9 cellular contexts compared by ENCODE assay signal in the genomic region with DNA sequence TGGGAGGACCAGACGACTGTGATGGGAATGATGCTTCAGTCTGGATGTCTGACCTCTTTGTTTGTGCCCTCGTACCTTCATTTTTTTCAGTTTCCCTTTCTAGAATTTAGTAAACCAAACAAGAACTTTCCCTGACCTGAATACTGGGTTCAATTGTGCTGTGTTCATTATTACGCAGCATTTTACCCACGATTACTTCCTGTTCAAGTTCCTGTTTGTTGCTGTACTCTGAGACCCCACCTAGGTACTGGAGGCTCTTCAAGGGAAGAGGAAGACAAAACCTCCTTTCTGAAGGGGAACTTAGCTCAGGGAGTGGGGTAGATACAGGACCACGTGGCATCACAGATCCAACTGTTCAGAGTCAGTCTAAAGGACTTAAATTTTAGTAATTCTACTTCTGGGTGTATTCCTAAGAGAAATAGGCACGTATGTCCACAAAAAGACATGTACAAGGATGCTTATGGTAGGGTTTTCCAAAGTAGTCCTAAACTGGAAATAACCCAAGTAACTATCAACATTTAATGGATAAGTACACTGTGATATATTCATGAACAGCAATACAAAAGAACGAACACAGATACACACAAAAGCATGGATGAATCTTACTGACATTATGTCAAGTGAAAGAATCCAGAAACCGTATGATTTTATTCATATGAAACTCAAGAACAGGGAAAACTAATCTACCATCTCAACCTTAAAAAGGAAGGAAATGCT. TPM values are rescaled to one million over a fixed set of nuclear protein-coding genes. Genes with fewer than 3 reads are reported as not detected.
A peak's percentile ranks its signal among the peaks of the same experiment; 100 is the strongest.
DNase-seq lines count a peak whose midpoint lies in the region; ATAC-seq lines count a peak whose summit lies in the region.
"Had no signal": no experiment of that assay in that cellular context is flagged by ENCODE, and none has a peak within 500 bp of the region (broad histone marks: within the 10 kb centered on the region; RNA-seq: fewer than 3 reads in every experiment).

No MANE protein-coding gene starts in this region.

- CTCF ChIA-PET in activated CD4-positive, alpha-beta T cell treated with anti-CD3 and anti-CD28 coated beads for 36 hours (lab: Charles Lee) = interaction anchor here (0.8 to 1.6 kb wide), 8 partner anchors 14 to 435 kb away, joined by 3 to 6 read pairs (median 4); no protein-coding TSS in a partner anchor

- DNase-seq in activated CD4-positive, alpha-beta T cell treated with anti-CD3 and anti-CD28 coated beads for 36 hours = no peak
- DNase-seq in activated CD4-positive, alpha-beta T cell treated with anti-CD3 and anti-CD28 coated beads for 1 hour = no peak
- DNase-seq in pons (ENCODE audit: low spot score) (peak; percentile 68), NCI-H2171 (lab: John Stamatoyannopoulos, UW) (no peak), DMS53 (lab: John Stamatoyannopoulos, UW) (no peak), ureter (ENCODE audit: low spot score) (no peak)

- POLR2A ChIA-PET in activated CD4-positive, alpha-beta T cell treated with anti-CD3 and anti-CD28 coated beads for 36 hours (lab: Charles Lee) = no interaction called here

- intact Hi-C loops in activated CD4-positive, alpha-beta T cell treated with anti-CD3 and anti-CD28 coated beads for 36 hours (cut with DNase I, micrococcal nuclease) = loop anchor here (1.0 to 5.0 kb wide), 13 partner anchors 9 to 896 kb away; a partner anchor contains a TSS

- H3K27me3 Mint-ChIP-seq in activated CD4-positive, alpha-beta T cell treated with anti-CD3 and anti-CD28 coated beads for 36 hours = no peaks in the 10 kb centered on the region
- no peaks in the 10 kb centered on the region for H3K27me3 Mint-ChIP-seq in T-helper 1 cell treated with Interleukin-12 subunit alpha and Interleukin-12 subunit beta and Interleukin-4 antibody, amounts not matched to agents 30 μg/mL and 1 μg/mL, for 36 hours (ENCODE audit: low read depth)

- ATAC-seq in activated CD4-positive, alpha-beta T cell treated with anti-CD3 and anti-CD28 coated beads for 36 hours = peak; percentile 40
- ATAC-seq in HG03097 (IDR thresholded peaks at IDR 0.05; ENCODE audit: low FRiP score, unreplicated experiment) = peak; percentile 71
- ATAC-seq: A549 had no signal

- H3K36me3 Mint-ChIP-seq in activated CD4-positive, alpha-beta T cell treated with anti-CD3 and anti-CD28 coated beads for 36 hours (ENCODE audit: low read depth) = no peaks in the 10 kb centered on the region
- H3K36me3 Mint-ChIP-seq in T-helper 1 cell treated with Interleukin-12 subunit alpha and Interleukin-12 subunit beta and Interleukin-4 antibody, amounts not matched to agents 30 μg/mL and 1 μg/mL, for 36 hours (ENCODE audit: low read depth) = peaks cover 7% of the 10 kb centered on the region

- peaks cover 31% of the 10 kb centered on the region for H3K4me1 Mint-ChIP-seq in activated CD4-positive, alpha-beta T cell treated with anti-CD3 and anti-CD28 coated beads for 36 hours
- peaks cover 23% of the 10 kb centered on the region for H3K4me1 Mint-ChIP-seq in T-helper 1 cell treated with Interleukin-12 subunit alpha and Interleukin-12 subunit beta and Interleukin-4 antibody, amounts not matched to agents 30 μg/mL and 1 μg/mL, for 36 hours (ENCODE audit: low read depth)

- H3K27ac Mint-ChIP-seq in activated CD4-positive, alpha-beta T cell treated with anti-CD3 and anti-CD28 coated beads for 36 hours = peak overlapping the region; percentile 83
- H3K27ac Mint-ChIP-seq in T-helper 1 cell treated with Interleukin-12 subunit alpha and Interleukin-12 subunit beta and Interleukin-4 antibody, amounts not matched to agents 30 μg/mL and 1 μg/mL, for 36 hours = peak overlapping the region; percentile 72

- H3K4me3 Mint-ChIP-seq in activated CD4-positive, alpha-beta T cell treated with anti-CD3 and anti-CD28 coated beads for 36 hours = peak overlapping the region; percentile 40
- peak overlapping the region; percentile 12 for H3K4me3 Mint-ChIP-seq in T-helper 1 cell treated with Interleukin-12 subunit alpha and Interleukin-12 subunit beta and Interleukin-4 antibody, amounts not matched to agents 30 μg/mL and 1 μg/mL, for 36 hours

- H3K9me3 Mint-ChIP-seq in activated CD4-positive, alpha-beta T cell treated with anti-CD3 and anti-CD28 coated beads for 36 hours (ENCODE audit: low read depth) = peaks cover 10% of the 10 kb centered on the region
- peaks cover 23% of the 10 kb centered on the region for H3K9me3 Mint-ChIP-seq in T-helper 1 cell treated with Interleukin-12 subunit alpha and Interleukin-12 subunit beta and Interleukin-4 antibody, amounts not matched to agents 30 μg/mL and 1 μg/mL, for 36 hours

RNA-seq across cellular contexts. Expression of a gene that starts 9.1 kb away (rescaled TPM):
- 10 to 100 TPM; 57.5 to 83.8 TPM for total RNA-seq in activated CD4-positive, alpha-beta T cell treated with anti-CD3 and anti-CD28 coated beads for 36 hours
- total RNA-seq in ureter = 14.3 TPM
